Comparison of ENCODE assay signal across 23 cellular contexts in genomic region chr12:124123432-124124015, GRCh38.
"Had no signal": no experiment of that assay in that cellular context is flagged by ENCODE, and none has a peak within 500 bp of the region (broad histone marks: within the 10 kb centered on the region; RNA-seq: fewer than 3 reads in every experiment).

No MANE protein-coding gene starts in this region.

- H3K36me3 Mint-ChIP-seq: activated naive CD8-positive, alpha-beta T cell treated with anti-CD3 and anti-CD28 coated beads for 36 hours; naive B cell; stimulated activated naive B cell treated with anti-CD40 and anti-IgM and Interleukin-4, amounts not matched to agents 10 μg/mL and 1 μg/mL and 100 μg/mL, for 72 hours had no signal

- H3K27me3 ChIP-seq: breast epithelium, foreskin keratinocyte, left lung, pancreas, stomach, suprapubic skin had no signal

- H3K27ac Mint-ChIP-seq: activated naive CD4-positive, alpha-beta T cell treated with anti-CD3 and anti-CD28 coated beads for 36 hours; activated naive CD8-positive, alpha-beta T cell treated with anti-CD3 and anti-CD28 coated beads for 36 hours; activated T-cell treated with anti-CD3 and anti-CD28 coated beads, Interleukin-2, amount 50 U/mL, for 72 hours; naive B cell; stimulated activated naive B cell treated with anti-CD40 and anti-IgM and Interleukin-4, amounts not matched to agents 10 μg/mL and 1 μg/mL and 100 μg/mL, for 72 hours; T-helper 1 cell treated with Interleukin-12 subunit alpha and Interleukin-12 subunit beta and Interleukin-4 antibody, amounts not matched to agents 30 μg/mL and 1 μg/mL, for 36 hours had no signal

- H3K9me3 ChIP-seq: breast epithelium, left lung, lower lobe of right lung, pancreas, prostate gland, stomach, suprapubic skin, tibial artery had no signal

- H3K4me3 ChIP-seq: breast epithelium, left lung, lower lobe of right lung, pancreas, prostate gland, stomach, suprapubic skin, tibial artery had no signal

- H3K9me3 Mint-ChIP-seq: activated naive CD4-positive, alpha-beta T cell treated with anti-CD3 and anti-CD28 coated beads for 36 hours; activated naive CD8-positive, alpha-beta T cell treated with anti-CD3 and anti-CD28 coated beads for 36 hours; activated T-cell treated with anti-CD3 and anti-CD28 coated beads, Interleukin-2, amount 50 U/mL, for 72 hours; stimulated activated naive B cell treated with anti-CD40 and anti-IgM and Interleukin-4, amounts not matched to agents 10 μg/mL and 1 μg/mL and 100 μg/mL, for 72 hours; T-helper 1 cell treated with Interleukin-12 subunit alpha and Interleukin-12 subunit beta and Interleukin-4 antibody, amounts not matched to agents 30 μg/mL and 1 μg/mL, for 36 hours had no signal

- DNase-seq: activated CD4-positive, alpha-beta T cell treated with anti-CD3 and anti-CD28 coated beads for 4 hours; activated CD4-positive, alpha-beta T cell treated with anti-CD3 and anti-CD28 coated beads, Interleukin-2, amount 50 U/mL, for 4 hours; activated naive CD4-positive, alpha-beta T cell treated with anti-CD3 and anti-CD28 coated beads for 36 hours; activated naive CD8-positive, alpha-beta T cell treated with anti-CD3 and anti-CD28 coated beads for 36 hours; activated T-cell treated with anti-CD3 and anti-CD28 coated beads for 4 hours; activated T-cell treated with anti-CD3 and anti-CD28 coated beads, Interleukin-2, amount 50 U/mL, for 72 hours; central memory CD4-positive, alpha-beta T cell; foreskin keratinocyte; left lung; lower lobe of right lung; naive B cell; nucleus accumbens; pancreas; stimulated activated CD4-positive, alpha-beta T cell treated with anti-CD3 and anti-CD28 coated beads, Interleukin-15, amount 100 ng/mL, for 24 hours; stimulated activated CD4-positive, alpha-beta T cell treated with anti-CD3 and anti-CD28 coated beads, Interleukin-2, amount 100 ng/mL, for 24 hours; stimulated activated naive B cell treated with anti-CD40 and anti-IgM and Interleukin-4, amounts not matched to agents 10 μg/mL and 1 μg/mL and 100 μg/mL, for 72 hours; stomach; T-helper 9 cell; tibial artery had no signal

- H3K36me3 ChIP-seq: breast epithelium, left lung, lower lobe of right lung, pancreas, prostate gland, stomach, suprapubic skin, tibial artery had no signal

- H3K27ac ChIP-seq: breast epithelium, foreskin keratinocyte, left lung, lower lobe of right lung, pancreas, prostate gland, stomach, suprapubic skin, tibial artery had no signal

- H3K4me3 Mint-ChIP-seq: activated naive CD4-positive, alpha-beta T cell treated with anti-CD3 and anti-CD28 coated beads for 36 hours; activated naive CD8-positive, alpha-beta T cell treated with anti-CD3 and anti-CD28 coated beads for 36 hours; activated T-cell treated with anti-CD3 and anti-CD28 coated beads, Interleukin-2, amount 50 U/mL, for 72 hours; naive B cell; stimulated activated naive B cell treated with anti-CD40 and anti-IgM and Interleukin-4, amounts not matched to agents 10 μg/mL and 1 μg/mL and 100 μg/mL, for 72 hours; T-helper 1 cell treated with Interleukin-12 subunit alpha and Interleukin-12 subunit beta and Interleukin-4 antibody, amounts not matched to agents 30 μg/mL and 1 μg/mL, for 36 hours had no signal

- H3K27me3 Mint-ChIP-seq: activated naive CD8-positive, alpha-beta T cell treated with anti-CD3 and anti-CD28 coated beads for 36 hours had no signal

- H3K4me1 ChIP-seq: breast epithelium, left lung, lower lobe of right lung, pancreas, prostate gland, stomach, suprapubic skin, tibial artery had no signal

- H3K4me1 Mint-ChIP-seq: activated naive CD8-positive, alpha-beta T cell treated with anti-CD3 and anti-CD28 coated beads for 36 hours; naive B cell; stimulated activated naive B cell treated with anti-CD40 and anti-IgM and Interleukin-4, amounts not matched to agents 10 μg/mL and 1 μg/mL and 100 μg/mL, for 72 hours had no signal
